11 cellular contexts compared by ENCODE assay signal in the genomic region with DNA sequence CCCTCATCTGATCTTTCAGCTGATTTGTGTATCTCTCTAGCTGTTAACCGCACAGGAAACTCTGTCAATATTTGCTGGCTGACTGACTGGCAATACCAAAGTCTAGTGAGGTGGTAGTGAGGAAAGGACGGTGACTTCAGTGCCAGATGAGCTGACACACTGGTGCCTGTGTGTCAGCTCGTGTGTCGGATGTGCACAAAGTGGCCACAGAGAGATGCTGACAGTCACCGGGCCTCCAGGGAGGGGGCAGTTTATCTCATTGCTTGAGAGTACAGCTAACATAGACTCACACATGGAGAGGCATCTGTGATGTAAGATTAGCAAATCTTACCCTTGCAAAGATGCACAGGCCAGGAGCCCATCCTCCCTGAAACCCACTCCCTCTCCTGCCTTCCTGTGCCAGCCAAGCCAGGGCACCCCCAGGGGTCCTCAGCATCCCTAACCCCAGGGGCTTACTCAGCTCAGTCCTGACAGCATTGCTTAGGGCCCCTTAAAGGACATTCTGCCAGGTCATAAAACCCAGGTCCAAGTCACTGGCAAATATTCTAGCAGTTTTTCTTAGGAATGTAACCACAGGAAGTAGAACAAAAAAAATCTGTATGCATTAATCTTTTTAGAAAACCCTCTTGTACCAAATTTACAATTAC.
A peak's percentile ranks its signal among the peaks of the same experiment; 100 is the strongest.
DNase-seq lines count a peak whose midpoint lies in the region; ATAC-seq and TF ChIP-seq lines count a peak whose summit lies in the region.
"Had no signal": no experiment of that assay in that cellular context is flagged by ENCODE, and none has a peak within 500 bp of the region (broad histone marks: within the 10 kb centered on the region; RNA-seq: fewer than 3 reads in every experiment).

No MANE protein-coding gene starts in this region.

- H2BK5ac ChIP-seq in neuronal stem cell (ENCODE audit: low read length) = no peak overlapping the region

- no peaks in the 10 kb centered on the region for H3K79me1 ChIP-seq in neuronal stem cell (ENCODE audit: low read depth, low read length)

- peak overlapping the region; percentile 82 for H3K18ac ChIP-seq in neuronal stem cell (ENCODE audit: low read length)

- ATAC-seq in upper lobe of right lung = no peak
- ATAC-seq: A549 had no signal

- intact Hi-C loops in upper lobe of right lung (cut with DNase I) = no loop called here

- H2BK15ac ChIP-seq in neuronal stem cell (ENCODE audit: low read length) = peak overlapping the region; percentile 3

- peak overlapping the region; percentile 26 for H3K4me2 ChIP-seq in neuronal stem cell (ENCODE audit: insufficient read depth, low read length, poor library complexity, severe bottlenecking)
- H3K4me2 ChIP-seq: A549 had no signal

- no peak overlapping the region for H3K9ac ChIP-seq in neuronal stem cell (ENCODE audit: low read depth, low read length, poor library complexity)

- no peak overlapping the region for H4K91ac ChIP-seq in neuronal stem cell (ENCODE audit: low read depth, low read length, poor library complexity)

- H3K23ac ChIP-seq in neuronal stem cell (ENCODE audit: low read depth, low read length, poor library complexity) = no peak overlapping the region

- H3K4me3 ChIP-seq in neuronal stem cell (ENCODE audit: low read length in 2 of 2) (no peak overlapping the region), upper lobe of right lung (no peak overlapping the region)
- H3K4me3 ChIP-seq: A549 had no signal

- H3K36me3 ChIP-seq in neuronal stem cell (replicated peaks in 1 of 2; ENCODE audit: control insufficient read depth in 2 of 2, insufficient read depth in 2 of 2, low read length in 2 of 2) = no peaks in the 10 kb centered on the region
- H3K36me3 ChIP-seq in upper lobe of right lung = no peaks in the 10 kb centered on the region

- no peak overlapping the region for H2BK12ac ChIP-seq in neuronal stem cell (ENCODE audit: low read length)

- peak overlapping the region; percentile 31 for H2AFZ ChIP-seq in neuronal stem cell (ENCODE audit: low read length)

- peak overlapping the region; percentile 78 for H2AK5ac ChIP-seq in neuronal stem cell (ENCODE audit: low read depth, low read length)

- H3K4me1 ChIP-seq in neuronal stem cell (ENCODE audit: control insufficient read depth in 2 of 2, insufficient read depth in 1 of 2, low read depth in 1 of 2, low read length in 2 of 2) (peaks cover 3 to 36% of the 10 kb centered on the region in 2 donors), upper lobe of right lung (no peaks in the 10 kb centered on the region)
- H3K4me1 ChIP-seq: A549 had no signal

- H3K9me3 ChIP-seq in neuronal stem cell (replicated peaks in 1 of 2; ENCODE audit: control insufficient read depth in 2 of 2, insufficient read depth in 1 of 2, low read depth in 1 of 2, low read length in 2 of 2) (no peaks in the 10 kb centered on the region), upper lobe of right lung (no peaks in the 10 kb centered on the region)
- H3K9me3 ChIP-seq: A549 had no signal

- H3K4ac ChIP-seq in neuronal stem cell (ENCODE audit: low read length) = no peak overlapping the region

- peak overlapping the region; percentile 52 for H4K8ac ChIP-seq in neuronal stem cell (ENCODE audit: low read depth, low read length)

- WGBS in neuronal stem cell (ENCODE audit: extremely low coverage in 2 of 2, insufficient read length in 2 of 2, insufficient replicate concordance in 1 of 2), 2 donors = no CpG with 5 or more reads among the region's 5 CpGs

- H2BK120ac ChIP-seq in neuronal stem cell (ENCODE audit: low read depth, low read length) = peak overlapping the region; percentile 47

- DNase-seq in NCI-H524 (lab: John Stamatoyannopoulos, UW) = peak; percentile 7 to 55
- no peak for DNase-seq in NCI-H524 treated with DMSO at 0.1 percent for 48 hours (lab: John Stamatoyannopoulos, UW)
- DNase-seq in T follicular helper cell (ENCODE audit: low read depth) = peak; percentile 42
- DNase-seq in activated naive CD4-positive, alpha-beta T cell treated with anti-CD3 and anti-CD28 coated beads, Interleukin-2, amount 50 U/mL, for 16 hours = peak; percentile 25
- DNase-seq in neuronal stem cell (ENCODE audit: low spot score) = no peak
- DNase-seq in NCI-H2171 treated with DMSO at 0.1 percent for 48 hours (lab: John Stamatoyannopoulos, UW) = no peak
- no peak for DNase-seq in upper lobe of right lung
- no peak for DNase-seq in SIG-M5 treated with dmso at 0.1 percent for 504 hours (lab: John Stamatoyannopoulos, UW; ENCODE audit: unreplicated experiment)
- DNase-seq: NCI-H1930 had no signal

- no peak for TF ChIP-seq CTCF in upper lobe of right lung (IDR thresholded peaks at IDR 0.05)

- H3K14ac ChIP-seq in neuronal stem cell (ENCODE audit: low read length) = peak overlapping the region; percentile 49

- peak overlapping the region; percentile 84 for H3K27ac ChIP-seq in neuronal stem cell (replicated peaks; ENCODE audit: low read length)
- H3K27ac ChIP-seq in upper lobe of right lung = no peak overlapping the region
- H3K27ac ChIP-seq: A549, HL-60 had no signal

- no peaks in the 10 kb centered on the region for H3K27me3 ChIP-seq in neuronal stem cell (ENCODE audit: control insufficient read depth in 3 of 3, insufficient read depth in 3 of 3, low read depth in 1 of 3, low read length in 3 of 3)
- no peaks in the 10 kb centered on the region for H3K27me3 ChIP-seq in upper lobe of right lung

Comparison
In these comparisons a context has a peak if more than half of its experiments do, and no peak if none do; other contexts are left out.
1. DNase-seq: peak in NCI-H524 (2 of 2), T follicular helper cell (single experiment) and activated naive CD4-positive, alpha-beta T cell treated with anti-CD3 and anti-CD28 coated beads, Interleukin-2, amount 50 U/mL, for 16 hours (single experiment); none in NCI-H524 treated with DMSO at 0.1 percent for 48 hours (single experiment), neuronal stem cell (single experiment), NCI-H2171 treated with DMSO at 0.1 percent for 48 hours (single experiment), upper lobe of right lung (single experiment) and SIG-M5 treated with dmso at 0.1 percent for 504 hours (single experiment).